ENCODE assay signal across 8 cellular contexts in genomic region chr9:78030553-78031270, GRCh38. TPM values are rescaled to one million over a fixed set of nuclear protein-coding genes. Genes with fewer than 3 reads are reported as not detected.
DNase-seq lines count a peak whose midpoint lies in the region; ATAC-seq and TF ChIP-seq lines count a peak whose summit lies in the region.

No MANE protein-coding gene starts in this region.

- WGBS in heart left ventricle, 4 donors, result 2 to 8% (median 4%) methylated on average over 16 to 64 of the region's 64 CpGs

- H3K9ac ChIP-seq in parathyroid adenoma, result no peak overlapping the region

- H3K4me3 Mint-ChIP-seq in activated naive CD8-positive, alpha-beta T cell, result peak overlapping the region; percentile 94

- H3K4me1 ChIP-seq in heart left ventricle, result peaks cover 0 to 71% (median 13%) of the 10 kb centered on the region in 12 donors
- H3K4me1 ChIP-seq in parathyroid adenoma, result peaks cover 4% of the 10 kb centered on the region

- peaks cover 72% of the 10 kb centered on the region for H3K4me1 Mint-ChIP-seq in activated naive CD8-positive, alpha-beta T cell (ENCODE audit: low read depth)

- H3K4me3 ChIP-seq in heart left ventricle, result peak overlapping the region; percentile 43 to 77 (median 68)
- peak overlapping the region; percentile 64 for H3K4me3 ChIP-seq in parathyroid adenoma (ENCODE audit: low read depth, low read length)

- H3K4me2 ChIP-seq in parathyroid adenoma (ENCODE audit: low read length), result peak overlapping the region; percentile 86

- TF ChIP-seq POLR2A in heart left ventricle (IDR thresholded peaks at IDR 0.05), result no peak

- H3K27ac ChIP-seq in heart left ventricle, result peak overlapping the region; percentile 69 to 97 (median 92)
- H3K27ac ChIP-seq in parathyroid adenoma, result peak overlapping the region; percentile 78

- peak in 3 of 4 donors; percentile 22 to 41 (median 30) for ATAC-seq in heart left ventricle
- ATAC-seq in HG02678 (IDR thresholded peaks at IDR 0.05; ENCODE audit: unreplicated experiment), result no peak

- no peaks in the 10 kb centered on the region for H3K36me3 Mint-ChIP-seq in activated naive CD8-positive, alpha-beta T cell

- H3K79me2 ChIP-seq in parathyroid adenoma, result peaks cover 3% of the 10 kb centered on the region

- TF ChIP-seq CTCF in heart left ventricle (IDR thresholded peaks at IDR 0.05) (no peak), parathyroid adenoma (IDR thresholded peaks at IDR 0.05) (no peak)

- in situ Hi-C loops in SK-MEL-5 (cut with HindIII; ENCODE audit: low pct_unique_long_range_greater_than_20kb, low sequenced_read_pairs), result no loop called here

- DNase-seq in NCI-H2081 (lab: John Stamatoyannopoulos, UW) (peak; percentile 56 to 71), NCI-H2081 treated with DMSO at 0.1 percent for 48 hours (lab: John Stamatoyannopoulos, UW) (no peak), SK-MEL-5 (ENCODE audit: low read depth, low spot score) (peak; percentile 43), heart left ventricle (peak; percentile 31 to 74 (median 50)), ureter (ENCODE audit: low spot score) (peak; percentile 59)

- no peaks in the 10 kb centered on the region for H3K27me3 Mint-ChIP-seq in activated naive CD8-positive, alpha-beta T cell

- H3K27me3 ChIP-seq in heart left ventricle (peaks cover 0 to 9% (median 0%) of the 10 kb centered on the region in 9 donors), parathyroid adenoma (ENCODE audit: control insufficient read depth, insufficient read depth, low read length) (no peaks in the 10 kb centered on the region)

- H3K9me3 ChIP-seq in heart left ventricle (no peaks in the 10 kb centered on the region), parathyroid adenoma (ENCODE audit: control insufficient read depth, low read length) (no peaks in the 10 kb centered on the region)

- no peaks in the 10 kb centered on the region for H3K9me3 Mint-ChIP-seq in activated naive CD8-positive, alpha-beta T cell (ENCODE audit: low read depth)

- peak overlapping the region; percentile 94 for H3K27ac Mint-ChIP-seq in activated naive CD8-positive, alpha-beta T cell

- H3K36me3 ChIP-seq in heart left ventricle (no peaks in the 10 kb centered on the region), parathyroid adenoma (ENCODE audit: control insufficient read depth, insufficient read depth, low read length) (no peaks in the 10 kb centered on the region)

- peak overlapping the region; percentile 81 for H2AFZ ChIP-seq in parathyroid adenoma

- intact Hi-C loops in heart left ventricle (cut with DNase I), result loop anchor here in 9 of 10 donors (5.0 to 10.0 kb wide), 8 partner anchors 48 to 596 kb away; no protein-coding TSS in a partner anchor

RNA-seq across cellular contexts. Expression of gene GNAQ, which starts 0.9 kb away (rescaled TPM):
- total RNA-seq in SK-MEL-5 (2014; rRNA removed; shearing (Covaris generic)), result 27.1 and 29.8 TPM in 2 replicates
- polyA plus RNA-seq in SK-MEL-5 (2015; cell fraction: cytosol; rRNA removed), result 22.1 and 28.4 TPM in 2 replicates
- polyA plus RNA-seq in SK-MEL-5 (2015; cell fraction: nucleus; rRNA removed), result 20.0 and 20.1 TPM in 2 replicates
- total RNA-seq in heart left ventricle (10 to 100 TPM in 7 of 9 donors, 1 to 10 TPM in 2; 8.7 to 34.1 (median 13.3) TPM), ureter (85.8 TPM)
- 1 to 10 TPM; 4.8 to 6.8 TPM for polyA plus RNA-seq in heart left ventricle
